20 cellular contexts compared by ENCODE assay signal in the genomic region with DNA sequence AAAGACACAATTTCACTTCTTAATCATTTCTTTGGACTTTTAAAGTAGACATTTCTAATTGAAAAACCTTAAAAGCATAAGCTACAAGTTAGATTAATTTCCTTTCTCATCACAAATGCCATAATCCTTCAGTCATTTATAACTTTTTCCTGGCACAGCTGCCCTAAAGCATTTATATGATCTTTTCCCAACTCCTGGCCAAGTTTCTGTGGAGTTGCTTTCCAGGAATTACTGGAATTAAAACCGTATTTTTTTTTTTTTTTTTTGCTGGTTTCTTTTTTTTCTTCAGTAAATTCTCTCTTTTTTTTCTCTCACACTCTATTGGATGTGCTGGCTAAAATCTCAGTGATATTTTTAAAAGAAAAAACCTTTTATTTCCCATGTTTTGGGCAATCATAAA.
"Had no signal": no experiment of that assay in that cellular context is flagged by ENCODE, and none has a peak within 500 bp of the region (broad histone marks: within the 10 kb centered on the region; RNA-seq: fewer than 3 reads in every experiment).

No MANE protein-coding gene starts in this region.

- DNase-seq: effector memory CD8-positive, alpha-beta T cell; erythroblast; foreskin fibroblast; left colon; left ventricle myocardium superior; mesenchymal stem cell; midbrain; naive B cell; nephron progenitor cell; right lobe of liver; spleen; stimulated activated CD4-positive, alpha-beta T cell treated with anti-CD3 and anti-CD28 coated beads, Interleukin-15, amount 100 ng/mL, for 24 hours; stimulated activated CD4-positive, alpha-beta T cell treated with anti-CD3 and anti-CD28 coated beads, Interleukin-1b, Interleukin-23, amount 100 ng/mL, for 48 hours; stimulated activated CD4-positive, alpha-beta T cell treated with anti-CD3 and anti-CD28 coated beads, Interleukin-4, amount 100 ng/mL, for 24 hours; testis had no signal

- H3K9me3 ChIP-seq: prostate gland, right lobe of liver, testis had no signal

- H3K27ac ChIP-seq: gastroesophageal sphincter, parathyroid adenoma, prostate gland, right lobe of liver, spleen, testis, tibial nerve had no signal

- H3K36me3 ChIP-seq: gastroesophageal sphincter, prostate gland, right lobe of liver, spleen, tibial nerve had no signal

- H3K4me3 ChIP-seq: gastroesophageal sphincter, lung, prostate gland, right lobe of liver, spleen, testis, tibial nerve had no signal

- H3K27me3 ChIP-seq: gastroesophageal sphincter, right lobe of liver, spleen, testis, tibial nerve had no signal

- H3K9ac ChIP-seq: parathyroid adenoma had no signal

- H3K4me1 ChIP-seq: gastroesophageal sphincter, parathyroid adenoma, prostate gland, right lobe of liver, spleen, testis, tibial nerve had no signal
